Comparison of ENCODE assay signal across 25 cellular contexts in the genomic region with DNA sequence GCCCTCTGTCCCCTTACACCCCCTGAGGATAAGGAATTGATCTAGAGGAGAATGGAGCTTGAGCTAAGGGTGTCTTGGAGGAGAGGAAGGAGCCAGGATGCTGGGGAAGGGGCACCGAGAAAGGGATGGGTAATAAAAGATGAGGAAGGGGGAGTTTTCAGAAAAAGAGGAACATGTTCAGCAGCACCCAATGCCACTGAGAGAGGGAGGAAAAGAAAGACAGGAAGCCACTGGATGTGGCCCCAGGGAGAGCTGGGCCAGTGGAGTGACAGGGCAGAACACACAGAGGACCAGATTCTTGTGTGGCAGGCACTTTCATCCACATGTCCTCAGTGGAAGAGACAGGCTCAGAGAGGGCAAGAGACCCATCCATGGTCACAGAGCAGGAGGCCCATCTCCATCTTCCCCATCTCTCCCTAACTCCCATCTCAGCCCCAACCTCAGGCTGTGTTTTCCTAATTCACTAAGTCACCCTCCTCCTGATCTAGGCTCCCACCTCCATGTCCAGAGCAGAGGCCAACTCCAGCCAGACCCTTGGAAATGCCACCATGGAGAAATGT. TPM values are rescaled to one million over a fixed set of nuclear protein-coding genes. Genes with fewer than 3 reads are reported as not detected.
DNase-seq lines count a peak whose midpoint lies in the region; ATAC-seq lines count a peak whose summit lies in the region.
"Had no signal": no experiment of that assay in that cellular context is flagged by ENCODE, and none has a peak within 500 bp of the region (broad histone marks: within the 10 kb centered on the region; RNA-seq: fewer than 3 reads in every experiment).

No MANE protein-coding gene starts in this region.

- no peaks in the 10 kb centered on the region for H3K36me3 ChIP-seq in HAP-1 (replicated peaks)
- H3K36me3 ChIP-seq: transverse colon, WERI-Rb-1 had no signal

- peak overlapping the region; percentile 35 for H3K27ac Mint-ChIP-seq in activated naive CD8-positive, alpha-beta T cell treated with anti-CD3 and anti-CD28 coated beads, Interleukin-2, amount 10 ng/mL, durations not matched to agents 7 days and 5 days
- no peak overlapping the region for H3K27ac Mint-ChIP-seq in activated naive CD8-positive, alpha-beta T cell treated with anti-CD3 and anti-CD28 coated beads for 36 hours
- H3K27ac Mint-ChIP-seq in stimulated activated naive B cell treated with anti-CD40 and anti-IgM and Interleukin-4, amounts not matched to agents 10 μg/mL and 1 μg/mL and 100 μg/mL, for 72 hours = peak overlapping the region; percentile 28
- H3K27ac Mint-ChIP-seq: activated CD4-positive, alpha-beta memory T cell treated with anti-CD3 and anti-CD28 coated beads for 36 hours; activated naive CD8-positive, alpha-beta T cell; activated T-cell treated with anti-CD3 and anti-CD28 coated beads, Interleukin-2, amount 50 U/mL, for 24 hours; endodermal cell had no signal

- H3K4me1 Mint-ChIP-seq in activated naive CD8-positive, alpha-beta T cell treated with anti-CD3 and anti-CD28 coated beads, Interleukin-2, amount 10 ng/mL, durations not matched to agents 7 days and 5 days = peaks cover 35% of the 10 kb centered on the region
- H3K4me1 Mint-ChIP-seq in activated naive CD8-positive, alpha-beta T cell treated with anti-CD3 and anti-CD28 coated beads for 36 hours = peaks cover 26% of the 10 kb centered on the region
- peaks cover 22 to 33% of the 10 kb centered on the region in 2 donors for H3K4me1 Mint-ChIP-seq in stimulated activated naive B cell treated with anti-CD40 and anti-IgM and Interleukin-4, amounts not matched to agents 10 μg/mL and 1 μg/mL and 100 μg/mL, for 72 hours

- no peak for ATAC-seq in activated naive CD8-positive, alpha-beta T cell treated with anti-CD3 and anti-CD28 coated beads, Interleukin-2, amount 10 ng/mL, durations not matched to agents 7 days and 5 days (ENCODE audit: low read depth)
- no peak for ATAC-seq in stimulated activated naive B cell treated with anti-CD40 and anti-IgM and Interleukin-4, amounts not matched to agents 10 μg/mL and 1 μg/mL and 100 μg/mL, for 72 hours (replicated peaks)
- ATAC-seq in GM21367 (IDR thresholded peaks at IDR 0.05; ENCODE audit: unreplicated experiment) = no peak
- ATAC-seq: A549, body of pancreas, right cardiac atrium had no signal

- in situ Hi-C loops in HAP-1 (cut with MboI; ENCODE audit: low sequenced_read_pairs) = loop anchor here (5.0 kb wide), 1 partner anchor 54 kb away; the partner anchor contains the start of gene PRR7

- H3K4me3 ChIP-seq in HAP-1 = no peak overlapping the region
- H3K4me3 ChIP-seq: A549, body of pancreas, transverse colon had no signal

- no peaks in the 10 kb centered on the region for H3K9me3 Mint-ChIP-seq in activated naive CD8-positive, alpha-beta T cell treated with anti-CD3 and anti-CD28 coated beads, Interleukin-2, amount 10 ng/mL, durations not matched to agents 7 days and 5 days
- no peaks in the 10 kb centered on the region for H3K9me3 Mint-ChIP-seq in activated naive CD8-positive, alpha-beta T cell treated with anti-CD3 and anti-CD28 coated beads for 36 hours
- no peaks in the 10 kb centered on the region for H3K9me3 Mint-ChIP-seq in stimulated activated naive B cell treated with anti-CD40 and anti-IgM and Interleukin-4, amounts not matched to agents 10 μg/mL and 1 μg/mL and 100 μg/mL, for 72 hours
- H3K9me3 Mint-ChIP-seq: activated CD4-positive, alpha-beta memory T cell treated with anti-CD3 and anti-CD28 coated beads for 36 hours; activated T-cell treated with anti-CD3 and anti-CD28 coated beads, Interleukin-2, amount 50 U/mL, for 24 hours; endodermal cell had no signal

- H3K9me3 ChIP-seq in HAP-1 = no peaks in the 10 kb centered on the region
- H3K9me3 ChIP-seq: A549, body of pancreas, transverse colon had no signal

- POLR2A ChIA-PET in activated naive CD8-positive, alpha-beta T cell treated with anti-CD3 and anti-CD28 coated beads, Interleukin-2, amount 10 ng/mL, durations not matched to agents 7 days and 5 days (lab: Charles Lee) = interaction anchor here (0.5 to 0.8 kb wide), 2 partner anchors 46 to 53 kb away, joined by 3 to 4 read pairs; partner anchors contain the start of gene PRR7

- H3K4me1 ChIP-seq in HAP-1 = no peaks in the 10 kb centered on the region
- H3K4me1 ChIP-seq: body of pancreas had no signal

- H3K36me3 Mint-ChIP-seq in activated naive CD8-positive, alpha-beta T cell treated with anti-CD3 and anti-CD28 coated beads, Interleukin-2, amount 10 ng/mL, durations not matched to agents 7 days and 5 days = no peaks in the 10 kb centered on the region
- no peaks in the 10 kb centered on the region for H3K36me3 Mint-ChIP-seq in activated naive CD8-positive, alpha-beta T cell treated with anti-CD3 and anti-CD28 coated beads for 36 hours
- H3K36me3 Mint-ChIP-seq in stimulated activated naive B cell treated with anti-CD40 and anti-IgM and Interleukin-4, amounts not matched to agents 10 μg/mL and 1 μg/mL and 100 μg/mL, for 72 hours = no peaks in the 10 kb centered on the region
- H3K36me3 Mint-ChIP-seq: activated CD4-positive, alpha-beta memory T cell treated with anti-CD3 and anti-CD28 coated beads for 36 hours; activated naive CD8-positive, alpha-beta T cell; CD4-positive, alpha-beta memory T cell had no signal

- peaks cover 6% of the 10 kb centered on the region for H3K27me3 Mint-ChIP-seq in activated naive CD8-positive, alpha-beta T cell treated with anti-CD3 and anti-CD28 coated beads, Interleukin-2, amount 10 ng/mL, durations not matched to agents 7 days and 5 days
- no peaks in the 10 kb centered on the region for H3K27me3 Mint-ChIP-seq in activated naive CD8-positive, alpha-beta T cell treated with anti-CD3 and anti-CD28 coated beads for 36 hours
- H3K27me3 Mint-ChIP-seq in stimulated activated naive B cell treated with anti-CD40 and anti-IgM and Interleukin-4, amounts not matched to agents 10 μg/mL and 1 μg/mL and 100 μg/mL, for 72 hours = peaks cover 19 to 35% of the 10 kb centered on the region in 2 donors
- H3K27me3 Mint-ChIP-seq: activated CD4-positive, alpha-beta memory T cell treated with anti-CD3 and anti-CD28 coated beads for 36 hours; activated naive CD8-positive, alpha-beta T cell; activated T-cell treated with anti-CD3 and anti-CD28 coated beads, Interleukin-2, amount 50 U/mL, for 24 hours; CD4-positive, alpha-beta memory T cell had no signal

- DNase-seq in activated naive CD8-positive, alpha-beta T cell treated with anti-CD3 and anti-CD28 coated beads, Interleukin-2, amount 10 ng/mL, durations not matched to agents 7 days and 5 days = no peak
- no peak for DNase-seq in activated naive CD8-positive, alpha-beta T cell treated with anti-CD3 and anti-CD28 coated beads for 36 hours
- DNase-seq in UCSD-AML1 (lab: John Stamatoyannopoulos, UW; ENCODE audit: unreplicated experiment) (peak; percentile 61), HAP-1 (ENCODE audit: low spot score in 2 of 2) (no peak)
- no peak for DNase-seq in stimulated activated naive B cell treated with anti-CD40 and anti-IgM and Interleukin-4, amounts not matched to agents 10 μg/mL and 1 μg/mL and 100 μg/mL, for 72 hours
- DNase-seq: activated CD4-positive, alpha-beta memory T cell treated with anti-CD3 and anti-CD28 coated beads for 36 hours; activated T-cell treated with anti-CD3 and anti-CD28 coated beads, Interleukin-2, amount 50 U/mL, for 24 hours; body of pancreas; DMS53; endodermal cell; head of caudate nucleus; NCI-H2227 treated with DMSO at 0.1 percent for 48 hours; right cardiac atrium; RPMI8226; stimulated activated CD4-positive, alpha-beta T cell treated with anti-CD3 and anti-CD28 coated beads, Interleukin-15, amount 100 ng/mL, for 24 hours; stimulated activated naive CD4-positive, alpha-beta T cell; transverse colon; WERI-Rb-1 had no signal

- no peak overlapping the region for H3K4me3 Mint-ChIP-seq in activated naive CD8-positive, alpha-beta T cell treated with anti-CD3 and anti-CD28 coated beads, Interleukin-2, amount 10 ng/mL, durations not matched to agents 7 days and 5 days
- no peak overlapping the region for H3K4me3 Mint-ChIP-seq in activated naive CD8-positive, alpha-beta T cell treated with anti-CD3 and anti-CD28 coated beads for 36 hours
- H3K4me3 Mint-ChIP-seq in stimulated activated naive B cell treated with anti-CD40 and anti-IgM and Interleukin-4, amounts not matched to agents 10 μg/mL and 1 μg/mL and 100 μg/mL, for 72 hours = no peak overlapping the region
- H3K4me3 Mint-ChIP-seq: activated CD4-positive, alpha-beta memory T cell treated with anti-CD3 and anti-CD28 coated beads for 36 hours; activated naive CD8-positive, alpha-beta T cell; activated T-cell treated with anti-CD3 and anti-CD28 coated beads, Interleukin-2, amount 50 U/mL, for 24 hours; CD4-positive, alpha-beta memory T cell; endodermal cell had no signal

- H3K27me3 ChIP-seq in HAP-1 (ENCODE audit: low read depth) = no peaks in the 10 kb centered on the region
- H3K27me3 ChIP-seq: body of pancreas, transverse colon had no signal

RNA-seq across cellular contexts. Expression of gene PFN3, which starts 7.2 kb away (rescaled TPM):
- not detected for total RNA-seq in activated naive CD8-positive, alpha-beta T cell treated with anti-CD3 and anti-CD28 coated beads, Interleukin-2, amount 10 ng/mL, durations not matched to agents 7 days and 5 days
- not detected for total RNA-seq in activated naive CD8-positive, alpha-beta T cell treated with anti-CD3 and anti-CD28 coated beads for 36 hours
- total RNA-seq: activated CD4-positive, alpha-beta memory T cell treated with anti-CD3 and anti-CD28 coated beads for 36 hours; body of pancreas; CD4-positive, alpha-beta memory T cell; endodermal cell; LHCN-M2; liver; omental fat pad; right cardiac atrium; transverse colon had no signal

RNA-seq across cellular contexts. Expression of gene SLC34A1, which starts 9.1 kb away (rescaled TPM):
- total RNA-seq in activated naive CD8-positive, alpha-beta T cell treated with anti-CD3 and anti-CD28 coated beads, Interleukin-2, amount 10 ng/mL, durations not matched to agents 7 days and 5 days = 1 to 10 TPM; 1.9 to 2.1 TPM
- total RNA-seq in activated naive CD8-positive, alpha-beta T cell treated with anti-CD3 and anti-CD28 coated beads for 36 hours = not detected
- total RNA-seq: body of pancreas, endodermal cell, LHCN-M2, omental fat pad, right cardiac atrium had no signal

RNA-seq across cellular contexts. Expression of gene F12, which starts 16.1 kb away (rescaled TPM):
- 1 to 10 TPM; 2.2 to 2.8 TPM for total RNA-seq in activated naive CD8-positive, alpha-beta T cell treated with anti-CD3 and anti-CD28 coated beads, Interleukin-2, amount 10 ng/mL, durations not matched to agents 7 days and 5 days
- 1 to 10 TPM; 5.6 TPM for total RNA-seq in activated naive CD8-positive, alpha-beta T cell treated with anti-CD3 and anti-CD28 coated beads for 36 hours
- total RNA-seq: CD4-positive, alpha-beta memory T cell had no signal

RNA-seq across cellular contexts. Expression of gene GRK6, which starts 33.2 kb away (rescaled TPM):
- 100 to 1,000 TPM; 181 to 186 TPM for total RNA-seq in activated naive CD8-positive, alpha-beta T cell treated with anti-CD3 and anti-CD28 coated beads, Interleukin-2, amount 10 ng/mL, durations not matched to agents 7 days and 5 days
- 100 to 1,000 TPM; 113 to 115 TPM for total RNA-seq in activated naive CD8-positive, alpha-beta T cell treated with anti-CD3 and anti-CD28 coated beads for 36 hours

RNA-seq across cellular contexts. Expression of gene RGS14, which starts 35.6 kb away (rescaled TPM):
- 100 to 1,000 TPM; 113 to 124 TPM for total RNA-seq in activated naive CD8-positive, alpha-beta T cell treated with anti-CD3 and anti-CD28 coated beads, Interleukin-2, amount 10 ng/mL, durations not matched to agents 7 days and 5 days
- total RNA-seq in activated naive CD8-positive, alpha-beta T cell treated with anti-CD3 and anti-CD28 coated beads for 36 hours = 10 to 100 TPM; 38.9 to 41.2 TPM
